Comparison of ENCODE assay signal across 24 cellular contexts in the genomic region with DNA sequence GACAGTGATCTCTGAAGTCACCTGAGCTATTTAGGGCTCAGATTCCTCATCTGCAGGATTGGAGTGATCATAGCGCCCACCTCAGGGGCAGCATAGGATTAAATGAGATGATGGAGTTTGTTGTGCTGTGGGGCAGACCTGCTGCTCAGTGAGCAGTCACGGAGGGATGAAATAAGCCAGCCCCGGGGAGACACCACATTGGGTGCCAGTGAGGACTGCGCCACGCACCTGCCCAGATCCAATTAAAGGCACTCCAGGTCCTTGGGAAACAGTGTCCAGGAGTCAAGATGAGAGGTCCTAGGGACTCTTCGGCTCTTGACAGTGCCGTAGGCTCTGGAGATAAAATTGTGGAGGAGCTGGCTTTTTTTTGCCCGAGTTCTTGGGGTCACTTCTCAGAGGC.
A peak's percentile ranks its signal among the peaks of the same experiment; 100 is the strongest.
DNase-seq lines count a peak whose midpoint lies in the region; ATAC-seq, FAIRE-seq and TF ChIP-seq lines count a peak whose summit lies in the region.
"Had no signal": no experiment of that assay in that cellular context is flagged by ENCODE, and none has a peak within 500 bp of the region (broad histone marks: within the 10 kb centered on the region; RNA-seq: fewer than 3 reads in every experiment).

No MANE protein-coding gene starts in this region.

- intact Hi-C loops in CD14-positive monocyte (cut with micrococcal nuclease) (no loop called here), kidney (cut with DNase I) (no loop called here)

- H3K4me1 Mint-ChIP-seq in activated T-cell treated with anti-CD3 and anti-CD28 coated beads, Interleukin-2, amount 50 U/mL, for 24 hours (ENCODE audit: low read depth), result no peaks in the 10 kb centered on the region
- peaks cover 5% of the 10 kb centered on the region for H3K4me1 Mint-ChIP-seq in CD14-positive monocyte
- H3K4me1 Mint-ChIP-seq in type B pancreatic cell (ENCODE audit: unreplicated experiment), result peaks cover 12% of the 10 kb centered on the region
- H3K4me1 Mint-ChIP-seq: B cell; CD4-positive, CD25-positive, alpha-beta regulatory T cell; CD8-positive, alpha-beta memory T cell; H9 had no signal

- no peaks in the 10 kb centered on the region for H3K36me3 ChIP-seq in kidney (ENCODE audit: control insufficient read depth in 1 of 2, insufficient read depth in 2 of 2, low read length in 2 of 2)

- no peak overlapping the region for H3K4me3 Mint-ChIP-seq in activated T-cell treated with anti-CD3 and anti-CD28 coated beads, Interleukin-2, amount 50 U/mL, for 24 hours
- H3K4me3 Mint-ChIP-seq in CD14-positive monocyte (no peak overlapping the region), type B pancreatic cell (no peak overlapping the region)
- H3K4me3 Mint-ChIP-seq: B cell; CD4-positive, CD25-positive, alpha-beta regulatory T cell; CD8-positive, alpha-beta memory T cell; H9 had no signal

- FAIRE-seq in kidney (lab: Jason Lieb, UNC), result no peak
- FAIRE-seq: A549, GM12891, GM19239, H1, HTR-8/SVneo had no signal

- no peak overlapping the region for H3K4me3 ChIP-seq in kidney (ENCODE audit: low read length in 2 of 2)
- H3K4me3 ChIP-seq: A549; BLaER1 treated with 17β-estradiol and CSF1 and Interleukin-3, amounts not matched to agents 10 nM and 100 nM had no signal

- no peak overlapping the region for H3K27ac ChIP-seq in kidney (ENCODE audit: low read depth in 2 of 2, low read length in 2 of 2)
- H3K27ac ChIP-seq: 22Rv1; A549; BLaER1 treated with 17β-estradiol and CSF1 and Interleukin-3, amounts not matched to agents 10 nM and 100 nM had no signal

- no peak for ATAC-seq in left lobe of liver
- ATAC-seq: A549 had no signal

- no peak for TF ChIP-seq CTCF in CD14-positive monocyte (IDR thresholded peaks at IDR 0.05)
- TF ChIP-seq CTCF in kidney (IDR thresholded peaks at IDR 0.05; ENCODE audit: borderline replicate concordance, extremely low read depth, insufficient read depth), result no peak
- TF ChIP-seq CTCF in type B pancreatic cell (conservative IDR thresholded peaks at IDR 0.05), result no peak

- H3K9me3 Mint-ChIP-seq in activated T-cell treated with anti-CD3 and anti-CD28 coated beads, Interleukin-2, amount 50 U/mL, for 24 hours, result no peaks in the 10 kb centered on the region
- H3K9me3 Mint-ChIP-seq in CD14-positive monocyte (peaks cover 0 to 3% (median 0%) of the 10 kb centered on the region in 7 donors), type B pancreatic cell (no peaks in the 10 kb centered on the region)
- H3K9me3 Mint-ChIP-seq: CD4-positive, CD25-positive, alpha-beta regulatory T cell; CD8-positive, alpha-beta memory T cell; H9 had no signal

- DNase-seq in activated T-cell treated with anti-CD3 and anti-CD28 coated beads, Interleukin-2, amount 50 U/mL, for 24 hours, result peak; percentile 16
- DNase-seq in activated T-cell treated with anti-CD3 and anti-CD28 coated beads for 4 hours, result no peak
- DNase-seq in CD14-positive monocyte (ENCODE audit: low spot score), result peak; percentile 22
- peak; percentile 48 for DNase-seq in kidney
- DNase-seq in type B pancreatic cell (ENCODE audit: extremely low spot score, unreplicated experiment), result peak; percentile 54
- no peak for DNase-seq in left lobe of liver (ENCODE audit: low spot score)
- no peak for DNase-seq in activated CD8-positive, alpha-beta memory T cell treated with anti-CD3 and anti-CD28 coated beads, Interleukin-2, amount 50 U/mL, for 4 hours
- DNase-seq: CD4-positive, CD25-positive, alpha-beta regulatory T cell; COR-L47; DMS 273 treated with DMSO at 0.1 percent for 48 hours; DMS53; DND-41; EL; IMR-90 had no signal

- H3K9me3 ChIP-seq in kidney (ENCODE audit: control insufficient read depth in 1 of 2, low read length in 2 of 2), result no peaks in the 10 kb centered on the region
- H3K9me3 ChIP-seq: A549; BLaER1 treated with 17β-estradiol and CSF1 and Interleukin-3, amounts not matched to agents 10 nM and 100 nM had no signal

- H3K9ac ChIP-seq in kidney (ENCODE audit: low read length in 2 of 2), result no peak overlapping the region
- H3K9ac ChIP-seq: BLaER1 treated with 17β-estradiol and CSF1 and Interleukin-3, amounts not matched to agents 10 nM and 100 nM had no signal

- peaks cover 11% of the 10 kb centered on the region for H3K27me3 Mint-ChIP-seq in activated T-cell treated with anti-CD3 and anti-CD28 coated beads, Interleukin-2, amount 50 U/mL, for 24 hours
- peaks cover 1 to 6% (median 1%) of the 10 kb centered on the region in 3 donors for H3K27me3 Mint-ChIP-seq in CD14-positive monocyte (ENCODE audit: low read depth in 3 of 3)
- peaks cover 2% of the 10 kb centered on the region for H3K27me3 Mint-ChIP-seq in type B pancreatic cell

- H3K27ac Mint-ChIP-seq in activated T-cell treated with anti-CD3 and anti-CD28 coated beads, Interleukin-2, amount 50 U/mL, for 24 hours, result no peak overlapping the region
- H3K27ac Mint-ChIP-seq in CD14-positive monocyte (no peak overlapping the region), type B pancreatic cell (no peak overlapping the region)
- H3K27ac Mint-ChIP-seq: B cell; CD4-positive, CD25-positive, alpha-beta regulatory T cell; CD8-positive, alpha-beta memory T cell; H9 had no signal

- H3K4me1 ChIP-seq in kidney (ENCODE audit: control insufficient read depth in 1 of 2, insufficient read depth in 1 of 2, low read depth in 1 of 2, low read length in 2 of 2), result peaks cover 0 to 3% of the 10 kb centered on the region in 2 donors
- H3K4me1 ChIP-seq: A549 had no signal

- no peaks in the 10 kb centered on the region for H3K36me3 Mint-ChIP-seq in activated T-cell treated with anti-CD3 and anti-CD28 coated beads, Interleukin-2, amount 50 U/mL, for 24 hours (ENCODE audit: low read depth)
- H3K36me3 Mint-ChIP-seq in CD14-positive monocyte (peaks cover 8 to 13% of the 10 kb centered on the region in 2 donors), type B pancreatic cell (no peaks in the 10 kb centered on the region)
- H3K36me3 Mint-ChIP-seq: CD4-positive, CD25-positive, alpha-beta regulatory T cell; CD8-positive, alpha-beta memory T cell had no signal

Comparison
In these comparisons a context has a peak if more than half of its experiments do, and no peak if none do; other contexts are left out.
1. DNase-seq: peak in activated T-cell treated with anti-CD3 and anti-CD28 coated beads, Interleukin-2, amount 50 U/mL, for 24 hours (single experiment), CD14-positive monocyte (single experiment), kidney (single experiment) and type B pancreatic cell (single experiment); none in activated T-cell treated with anti-CD3 and anti-CD28 coated beads for 4 hours (single experiment), left lobe of liver (single experiment) and activated CD8-positive, alpha-beta memory T cell treated with anti-CD3 and anti-CD28 coated beads, Interleukin-2, amount 50 U/mL, for 4 hours (single experiment).